ENCODE assay signal across 15 cellular contexts in genomic region chr6:168574699-168575195, GRCh38.
DNase-seq lines count a peak whose midpoint lies in the region; ATAC-seq, FAIRE-seq and TF ChIP-seq lines count a peak whose summit lies in the region.
"Had no signal": no experiment of that assay in that cellular context is flagged by ENCODE, and none has a peak within 500 bp of the region (broad histone marks: within the 10 kb centered on the region; RNA-seq: fewer than 3 reads in every experiment).

No MANE protein-coding gene starts in this region.

- DNase-seq in A673 (ENCODE audit: low spot score) (peak; percentile 59), K562 (ENCODE audit: extremely low read depth in 1 of 4, low spot score in 3 of 4) (no peak), left cardiac atrium (peak; percentile 45), neural crest cell (ENCODE audit: low read depth, low spot score) (no peak), NCI-H446 (lab: John Stamatoyannopoulos, UW) (no peak), GDM1 (lab: John Stamatoyannopoulos, UW) (no peak), UCSD-AML1 (lab: John Stamatoyannopoulos, UW; ENCODE audit: unreplicated experiment) (no peak), Ammon's horn (ENCODE audit: low spot score) (no peak)
- DNase-seq: activated CD4-positive, alpha-beta T cell treated with anti-CD3 and anti-CD28 coated beads for 48 hours; activated T-cell treated with anti-CD3 and anti-CD28 coated beads, Interleukin-2, amount 50 U/mL, for 72 hours; MM.1S; OCI-M1 had no signal

- ATAC-seq in K562, result peak; percentile 66
- ATAC-seq in left cardiac atrium, result peak; percentile 83 to 94
- ATAC-seq: activated T-cell treated with anti-CD3 and anti-CD28 coated beads, Interleukin-2, amount 50 U/mL, for 72 hours had no signal

- TF ChIP-seq POLR2A in K562 (conservative IDR thresholded peaks at IDR 0.05), result no peak

- peak overlapping the region; percentile 19 for H3K27ac Mint-ChIP-seq in neural crest cell (ENCODE audit: unreplicated experiment)
- H3K27ac Mint-ChIP-seq: activated T-cell treated with anti-CD3 and anti-CD28 coated beads, Interleukin-2, amount 50 U/mL, for 72 hours had no signal

- H4K20me1 ChIP-seq in K562 (replicated peaks; ENCODE audit: control insufficient read depth, insufficient read depth, low read length), result no peaks in the 10 kb centered on the region; the same call in 1 of the 2 replicates

- 16% methylated on average over 16 of the region's 17 CpGs for WGBS in K562 (ENCODE audit: insufficient coverage, low coverage, missing lambda C conversion rate)

- TF ChIP-seq CTCF in A673 (conservative IDR thresholded peaks at IDR 0.05; ENCODE audit: low read depth, low read length) (no peak), K562 (IDR thresholded peaks at IDR 0.05 in 2 of 3, conservative IDR thresholded peaks at IDR 0.05 in 1 of 3; ENCODE audit: insufficient read depth in 2 of 3, low read depth in 1 of 3, low read length in 3 of 3) (no peak), neural crest cell (conservative IDR thresholded peaks at IDR 0.05) (no peak)

- H3K27me3 Mint-ChIP-seq in neural crest cell (ENCODE audit: low read depth), result no peaks in the 10 kb centered on the region

- no TSS peak for BruUV-seq in A673 (replicated peaks; lab: Mats Ljungman, UMichigan)
- BruUV-seq in K562 (replicated peaks; lab: Mats Ljungman, UMichigan), result no TSS peak

- H3K36me3 Mint-ChIP-seq in neural crest cell (ENCODE audit: low read depth), result no peaks in the 10 kb centered on the region

- H3K27ac ChIP-seq in A673 (ENCODE audit: low read depth, low read length, poor library complexity, severe bottlenecking), result no peak overlapping the region
- H3K27ac ChIP-seq in K562 (ENCODE audit: extremely low read depth, low read depth, low read length), result no peak overlapping the region

- no peaks in the 10 kb centered on the region for H3K9me3 ChIP-seq in A673 (ENCODE audit: low read depth, low read length, poor library complexity, severe bottlenecking)
- no peaks in the 10 kb centered on the region for H3K9me3 ChIP-seq in K562 (replicated peaks; ENCODE audit: control insufficient read depth, insufficient read depth, low read depth, low read length)

- H3K27me3 ChIP-seq in A673 (replicated peaks; ENCODE audit: insufficient read depth, low read depth, low read length, poor library complexity) (peaks cover 4% of the 10 kb centered on the region), K562 (ENCODE audit: control insufficient read depth in 2 of 2, insufficient read depth in 2 of 2, low read length in 2 of 2) (peaks cover 10 to 53% of the 10 kb centered on the region in 2 experiments; a peak in 3 of 5 replicates)

- FAIRE-seq in K562 (lab: Jason Lieb, UNC), result no peak
- FAIRE-seq: A204.1, astrocyte, D721Med had no signal

- no peak overlapping the region for H3K4me2 ChIP-seq in K562 (ENCODE audit: insufficient read depth, low read length)

- POLR2A ChIA-PET in A673 (lab: Charles Lee; ENCODE audit: low non-redundant PET) (no interaction called here), K562 (lab: Yijun Ruan, JAX) (no interaction called here)

- H3K4me1 Mint-ChIP-seq in neural crest cell, result peaks cover 6% of the 10 kb centered on the region

- H3K4me1 ChIP-seq in A673 (ENCODE audit: insufficient read depth, low read length, poor library complexity, severe bottlenecking) (no peaks in the 10 kb centered on the region), K562 (replicated peaks in 1 of 2; ENCODE audit: control insufficient read depth in 2 of 2, insufficient read depth in 2 of 2, low read length in 2 of 2) (no peaks in the 10 kb centered on the region; a peak in 1 of 5 replicates)

- H3K36me3 ChIP-seq in A673 (ENCODE audit: insufficient read depth, low read length, poor library complexity, severe bottlenecking), result no peaks in the 10 kb centered on the region
- no peaks in the 10 kb centered on the region for H3K36me3 ChIP-seq in K562 (ENCODE audit: control insufficient read depth, insufficient read depth, low read length)

- no peak for TF ChIP-seq EP300 in K562 (IDR thresholded peaks at IDR 0.05; ENCODE audit: low read length)

- no peak overlapping the region for H3K9ac ChIP-seq in K562 (ENCODE audit: insufficient read depth in 1 of 2, low read depth in 2 of 2, low read length in 2 of 2)

- in situ Hi-C loops in K562 (cut with MboI), result no loop called here

- H3K9me1 ChIP-seq in K562 (ENCODE audit: control insufficient read depth, insufficient read depth, low read length), result no peaks in the 10 kb centered on the region

- H3K79me2 ChIP-seq in K562 (ENCODE audit: control insufficient read depth, insufficient read depth, low read length), result no peaks in the 10 kb centered on the region

- H3K4me3 Mint-ChIP-seq in neural crest cell, result no peak overlapping the region
- H3K4me3 Mint-ChIP-seq: activated T-cell treated with anti-CD3 and anti-CD28 coated beads, Interleukin-2, amount 50 U/mL, for 72 hours had no signal

- CTCF ChIA-PET in A673 (lab: Charles Lee) (no interaction called here), K562 (lab: Yijun Ruan, JAX; ENCODE audit: low intra/inter-chr PET ratio) (no interaction called here)

- H2AFZ ChIP-seq in K562 (ENCODE audit: low read depth, low read length), result no peak overlapping the region

- no peak overlapping the region for H3K4me3 ChIP-seq in A673 (ENCODE audit: low read depth, low read length, poor library complexity, severe bottlenecking)
- no peak overlapping the region for H3K4me3 ChIP-seq in K562

- intact Hi-C loops in A673 (cut with micrococcal nuclease; ENCODE audit: unreplicated experiment), result no loop called here
- intact Hi-C loops in K562 (cut with micrococcal nuclease), result no loop called here
- intact Hi-C loops in left cardiac atrium (cut with DNase I), result no loop called here

- no peaks in the 10 kb centered on the region for H3K9me3 Mint-ChIP-seq in neural crest cell
- H3K9me3 Mint-ChIP-seq: activated T-cell treated with anti-CD3 and anti-CD28 coated beads, Interleukin-2, amount 50 U/mL, for 72 hours had no signal

- TF ChIP-seq RAD21 in K562 (CRISPR knock-in tag; conservative IDR thresholded peaks at IDR 0.05 in 1 of 2, IDR thresholded peaks at IDR 0.05 in 1 of 2), result no peak

TF ChIP-seq in K562, 482 proteins besides CTCF, POLR2A, EP300 and RAD21 (continues in another document):
- TF ChIP-seq ZBTB11 (CRISPR knock-in tag; IDR thresholded peaks at IDR 0.05) (peak in 1 of 3 experiments; percentile 75; a peak in 2 of 6 replicates), GABPA (tag; conservative IDR thresholded peaks at IDR 0.05; ENCODE audit: low read depth) (peak; percentile 59)

Comparison
In these comparisons a context has a peak if more than half of its experiments do, and no peak if none do; other contexts are left out.
1. DNase-seq: peak in A673 (single experiment) and left cardiac atrium (single experiment); none in K562 (0 of 4), neural crest cell (single experiment), NCI-H446 (0 of 2), GDM1 (single experiment), UCSD-AML1 (single experiment) and Ammon's horn (single experiment).